1 cellular context compared by ENCODE assay signal in the genomic region with DNA sequence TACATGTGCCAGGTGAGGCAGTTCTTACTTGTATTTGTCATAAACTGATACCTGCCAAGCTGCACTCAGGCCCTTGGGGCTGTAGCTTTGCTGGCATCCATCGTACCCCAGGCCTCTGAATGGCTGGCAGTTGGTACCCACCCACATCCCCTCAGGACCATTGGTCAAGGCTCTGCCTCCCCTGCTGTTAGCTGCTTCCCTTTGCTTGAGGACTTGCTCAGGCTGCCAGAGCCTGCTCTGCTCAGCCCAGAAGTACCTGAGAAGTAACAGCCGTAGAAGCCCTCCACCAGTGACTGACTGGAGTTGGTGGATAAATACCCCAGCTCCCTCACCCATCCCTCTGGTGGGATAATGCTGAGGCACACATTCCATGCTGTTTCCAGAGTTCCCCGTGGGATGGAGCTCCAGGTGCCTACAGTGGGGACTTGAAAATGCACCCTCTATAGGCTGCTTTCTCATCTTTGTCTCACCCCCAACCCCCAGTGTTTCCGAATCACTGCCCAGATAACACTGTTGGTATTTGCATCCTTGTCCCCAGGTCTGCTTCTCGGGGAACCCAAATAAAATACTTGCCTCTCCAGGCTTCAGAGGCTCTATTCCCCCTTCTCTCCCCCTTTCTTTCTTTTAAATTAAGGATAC.
TF ChIP-seq lines count a peak whose summit lies in the region.

No MANE protein-coding gene starts in this region.

TF ChIP-seq in HepG2, 621 proteins besides CTCF, POLR2A, EP300 and RAD21:
- TF ChIP-seq ZFP41 (CRISPR knock-in tag; IDR thresholded peaks at IDR 0.05; ENCODE audit: borderline replicate concordance): no peak
- TF ChIP-seq PBX2 (CRISPR knock-in tag; IDR thresholded peaks at IDR 0.05): no peak
- TF ChIP-seq ZNF7 (CRISPR knock-in tag; IDR thresholded peaks at IDR 0.05): no peak
